ENCODE assay signal across 1 cellular context in the genomic region with DNA sequence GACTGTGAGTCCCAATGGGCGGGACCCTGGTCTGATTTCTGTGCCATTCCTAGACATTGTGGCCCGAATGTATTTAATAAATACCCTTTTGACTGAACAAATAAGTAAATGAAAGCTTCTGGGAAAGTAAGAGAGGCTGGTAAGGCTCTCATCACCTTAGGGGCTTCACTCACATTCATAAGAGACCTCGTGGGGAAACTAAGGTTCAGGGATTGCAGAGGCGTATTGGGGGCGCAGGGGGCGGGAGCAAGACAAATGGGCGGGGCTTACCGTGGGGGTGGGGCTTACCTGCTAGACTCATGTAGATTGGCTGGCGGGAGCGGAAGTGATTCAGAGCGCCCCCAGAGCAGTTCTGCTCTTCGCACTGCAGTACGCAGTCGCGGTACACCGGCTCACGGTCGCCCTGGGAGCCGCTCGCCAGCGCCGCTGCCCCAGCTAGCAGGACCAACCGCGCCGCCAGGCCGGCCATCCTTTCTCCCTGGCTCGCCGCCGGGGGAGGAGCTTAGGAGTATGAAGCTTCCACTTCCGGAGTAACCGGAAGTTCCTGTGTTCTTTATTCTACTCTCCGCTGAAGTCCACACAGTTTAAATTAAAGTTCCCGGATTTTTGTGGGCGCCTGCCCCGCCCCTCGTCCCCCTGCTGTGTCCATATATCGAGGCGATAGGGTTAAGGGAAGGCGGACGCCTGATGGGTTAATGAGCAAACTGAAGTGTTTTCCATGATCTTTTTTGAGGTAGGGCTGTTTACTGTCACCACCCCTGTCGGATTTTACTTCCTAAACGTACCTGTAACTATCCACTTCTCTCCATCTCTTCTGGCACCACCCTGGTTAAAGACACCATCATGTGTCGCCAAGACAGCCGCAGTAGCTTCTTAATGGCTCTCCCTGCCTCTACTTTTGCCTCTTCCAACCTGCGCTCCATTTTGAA.
TF ChIP-seq lines count a peak whose summit lies in the region.

A gene with protein sequence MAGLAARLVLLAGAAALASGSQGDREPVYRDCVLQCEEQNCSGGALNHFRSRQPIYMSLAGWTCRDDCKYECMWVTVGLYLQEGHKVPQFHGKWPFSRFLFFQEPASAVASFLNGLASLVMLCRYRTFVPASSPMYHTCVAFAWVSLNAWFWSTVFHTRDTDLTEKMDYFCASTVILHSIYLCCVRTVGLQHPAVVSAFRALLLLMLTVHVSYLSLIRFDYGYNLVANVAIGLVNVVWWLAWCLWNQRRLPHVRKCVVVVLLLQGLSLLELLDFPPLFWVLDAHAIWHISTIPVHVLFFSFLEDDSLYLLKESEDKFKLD (minus strand): TSS at position 512 of the 929 bp plus-strand sequence. CDS start 43 bp downstream, at position 469.

TF ChIP-seq in HEK293, 187 proteins besides CTCF, POLR2A, EP300 and RAD21 (continued from another document and continues in another):
- TF ChIP-seq, protein P1, sequence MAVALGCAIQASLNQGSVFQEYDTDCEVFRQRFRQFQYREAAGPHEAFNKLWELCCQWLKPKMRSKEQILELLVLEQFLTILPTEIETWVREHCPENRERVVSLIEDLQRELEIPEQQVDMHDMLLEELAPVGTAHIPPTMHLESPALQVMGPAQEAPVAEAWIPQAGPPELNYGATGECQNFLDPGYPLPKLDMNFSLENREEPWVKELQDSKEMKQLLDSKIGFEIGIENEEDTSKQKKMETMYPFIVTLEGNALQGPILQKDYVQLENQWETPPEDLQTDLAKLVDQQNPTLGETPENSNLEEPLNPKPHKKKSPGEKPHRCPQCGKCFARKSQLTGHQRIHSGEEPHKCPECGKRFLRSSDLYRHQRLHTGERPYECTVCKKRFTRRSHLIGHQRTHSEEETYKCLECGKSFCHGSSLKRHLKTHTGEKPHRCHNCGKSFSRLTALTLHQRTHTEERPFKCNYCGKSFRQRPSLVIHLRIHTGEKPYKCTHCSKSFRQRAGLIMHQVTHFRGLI (tag by site-specific recombination; IDR thresholded peaks at IDR 0.05) = peak; percentile 29; the same call in 1 of the 2 replicates
- TF ChIP-seq ZNF747 (tag by site-specific recombination; IDR thresholded peaks at IDR 0.05) (no peak), SETDB1 (IDR thresholded peaks at IDR 0.05; ENCODE audit: insufficient read length, low read length) (no peak), ZNF404 (tag by site-specific recombination; IDR thresholded peaks at IDR 0.05) (no peak), HOXC10 (CRISPR knock-in tag; IDR thresholded peaks at IDR 0.05) (peak; percentile 35; the same call in 1 of the 2 replicates), ZNF211 (tag by site-specific recombination; IDR thresholded peaks at IDR 0.05; ENCODE audit: low read depth) (no peak), ZNF16 (tag by site-specific recombination; IDR thresholded peaks at IDR 0.05; ENCODE audit: low read depth) (no peak), ZNF223 (tag by site-specific recombination; IDR thresholded peaks at IDR 0.05) (no peak), ZNF214 (tag by site-specific recombination; IDR thresholded peaks at IDR 0.05; ENCODE audit: borderline replicate concordance) (no peak), ZNF623 (tag by site-specific recombination; IDR thresholded peaks at IDR 0.05) (no peak), ZNF2 (tag by site-specific recombination; IDR thresholded peaks at IDR 0.05) (peak; percentile 16; the same call in 1 of the 2 replicates), ZNF23 (tag by site-specific recombination; IDR thresholded peaks at IDR 0.05; ENCODE audit: borderline replicate concordance) (no peak), ZNF549 (tag by site-specific recombination; IDR thresholded peaks at IDR 0.05) (no peak), ZNF555 (tag by site-specific recombination; conservative IDR thresholded peaks at IDR 0.05) (no peak), EGR2 (tag by site-specific recombination; IDR thresholded peaks at IDR 0.05; ENCODE audit: low read depth) (peak; percentile 42; the same call in 1 of the 2 replicates), ZNF416 (tag by site-specific recombination; IDR thresholded peaks at IDR 0.05) (no peak), ZBTB8A (tag by site-specific recombination; IDR thresholded peaks at IDR 0.05) (peak; percentile 51), KLF9 (tag by site-specific recombination; IDR thresholded peaks at IDR 0.05; ENCODE audit: low read depth) (peak; percentile 28; the same call in 1 of the 2 replicates), ZNF10 (tag by site-specific recombination; IDR thresholded peaks at IDR 0.05) (no peak)
- TF ChIP-seq, protein P2, sequence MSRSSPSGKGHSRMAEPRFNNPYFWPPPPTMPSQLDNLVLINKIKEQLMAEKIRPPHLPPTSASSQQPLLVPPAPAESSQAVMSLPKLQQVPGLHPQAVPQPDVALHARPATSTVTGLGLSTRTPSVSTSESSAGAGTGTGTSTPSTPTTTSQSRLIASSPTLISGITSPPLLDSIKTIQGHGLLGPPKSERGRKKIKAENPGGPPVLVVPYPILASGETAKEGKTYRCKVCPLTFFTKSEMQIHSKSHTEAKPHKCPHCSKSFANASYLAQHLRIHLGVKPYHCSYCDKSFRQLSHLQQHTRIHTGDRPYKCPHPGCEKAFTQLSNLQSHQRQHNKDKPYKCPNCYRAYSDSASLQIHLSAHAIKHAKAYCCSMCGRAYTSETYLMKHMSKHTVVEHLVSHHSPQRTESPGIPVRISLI (tag by site-specific recombination; IDR thresholded peaks at IDR 0.05) = no peak
- TF ChIP-seq, protein P3, sequence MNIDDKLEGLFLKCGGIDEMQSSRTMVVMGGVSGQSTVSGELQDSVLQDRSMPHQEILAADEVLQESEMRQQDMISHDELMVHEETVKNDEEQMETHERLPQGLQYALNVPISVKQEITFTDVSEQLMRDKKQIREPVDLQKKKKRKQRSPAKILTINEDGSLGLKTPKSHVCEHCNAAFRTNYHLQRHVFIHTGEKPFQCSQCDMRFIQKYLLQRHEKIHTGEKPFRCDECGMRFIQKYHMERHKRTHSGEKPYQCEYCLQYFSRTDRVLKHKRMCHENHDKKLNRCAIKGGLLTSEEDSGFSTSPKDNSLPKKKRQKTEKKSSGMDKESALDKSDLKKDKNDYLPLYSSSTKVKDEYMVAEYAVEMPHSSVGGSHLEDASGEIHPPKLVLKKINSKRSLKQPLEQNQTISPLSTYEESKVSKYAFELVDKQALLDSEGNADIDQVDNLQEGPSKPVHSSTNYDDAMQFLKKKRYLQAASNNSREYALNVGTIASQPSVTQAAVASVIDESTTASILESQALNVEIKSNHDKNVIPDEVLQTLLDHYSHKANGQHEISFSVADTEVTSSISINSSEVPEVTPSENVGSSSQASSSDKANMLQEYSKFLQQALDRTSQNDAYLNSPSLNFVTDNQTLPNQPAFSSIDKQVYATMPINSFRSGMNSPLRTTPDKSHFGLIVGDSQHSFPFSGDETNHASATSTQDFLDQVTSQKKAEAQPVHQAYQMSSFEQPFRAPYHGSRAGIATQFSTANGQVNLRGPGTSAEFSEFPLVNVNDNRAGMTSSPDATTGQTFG (tag by site-specific recombination; IDR thresholded peaks at IDR 0.05; ENCODE audit: borderline replicate concordance) = no peak
- TF ChIP-seq, protein P4, sequence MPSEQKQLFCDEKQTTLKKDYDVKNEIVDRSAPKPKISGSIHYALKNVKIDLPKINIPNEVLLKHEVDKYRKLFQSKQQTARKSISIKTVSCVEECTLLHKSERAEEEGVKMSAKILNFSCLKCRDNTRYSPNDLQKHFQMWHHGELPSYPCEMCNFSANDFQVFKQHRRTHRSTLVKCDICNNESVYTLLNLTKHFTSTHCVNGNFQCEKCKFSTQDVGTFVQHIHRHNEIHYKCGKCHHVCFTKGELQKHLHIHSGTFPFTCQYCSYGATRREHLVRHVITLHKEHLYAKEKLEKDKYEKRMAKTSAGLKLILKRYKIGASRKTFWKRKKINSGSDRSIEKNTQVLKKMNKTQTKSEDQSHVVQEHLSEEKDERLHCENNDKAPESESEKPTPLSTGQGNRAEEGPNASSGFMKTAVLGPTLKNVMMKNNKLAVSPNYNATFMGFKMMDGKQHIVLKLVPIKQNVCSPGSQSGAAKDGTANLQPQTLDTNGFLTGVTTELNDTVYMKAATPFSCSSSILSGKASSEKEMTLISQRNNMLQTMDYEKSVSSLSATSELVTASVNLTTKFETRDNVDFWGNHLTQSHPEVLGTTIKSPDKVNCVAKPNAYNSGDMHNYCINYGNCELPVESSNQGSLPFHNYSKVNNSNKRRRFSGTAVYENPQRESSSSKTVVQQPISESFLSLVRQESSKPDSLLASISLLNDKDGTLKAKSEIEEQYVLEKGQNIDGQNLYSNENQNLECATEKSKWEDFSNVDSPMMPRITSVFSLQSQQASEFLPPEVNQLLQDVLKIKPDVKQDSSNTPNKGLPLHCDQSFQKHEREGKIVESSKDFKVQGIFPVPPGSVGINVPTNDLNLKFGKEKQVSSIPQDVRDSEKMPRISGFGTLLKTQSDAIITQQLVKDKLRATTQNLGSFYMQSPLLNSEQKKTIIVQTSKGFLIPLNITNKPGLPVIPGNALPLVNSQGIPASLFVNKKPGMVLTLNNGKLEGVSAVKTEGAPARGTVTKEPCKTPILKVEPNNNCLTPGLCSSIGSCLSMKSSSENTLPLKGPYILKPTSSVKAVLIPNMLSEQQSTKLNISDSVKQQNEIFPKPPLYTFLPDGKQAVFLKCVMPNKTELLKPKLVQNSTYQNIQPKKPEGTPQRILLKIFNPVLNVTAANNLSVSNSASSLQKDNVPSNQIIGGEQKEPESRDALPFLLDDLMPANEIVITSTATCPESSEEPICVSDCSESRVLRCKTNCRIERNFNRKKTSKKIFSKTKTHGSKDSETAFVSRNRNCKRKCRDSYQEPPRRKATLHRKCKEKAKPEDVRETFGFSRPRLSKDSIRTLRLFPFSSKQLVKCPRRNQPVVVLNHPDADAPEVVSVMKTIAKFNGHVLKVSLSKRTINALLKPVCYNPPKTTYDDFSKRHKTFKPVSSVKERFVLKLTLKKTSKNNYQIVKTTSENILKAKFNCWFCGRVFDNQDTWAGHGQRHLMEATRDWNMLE (tag by site-specific recombination; conservative IDR thresholded peaks at IDR 0.05; ENCODE audit: low read depth) = peak; percentile 100
- TF ChIP-seq, protein P5, sequence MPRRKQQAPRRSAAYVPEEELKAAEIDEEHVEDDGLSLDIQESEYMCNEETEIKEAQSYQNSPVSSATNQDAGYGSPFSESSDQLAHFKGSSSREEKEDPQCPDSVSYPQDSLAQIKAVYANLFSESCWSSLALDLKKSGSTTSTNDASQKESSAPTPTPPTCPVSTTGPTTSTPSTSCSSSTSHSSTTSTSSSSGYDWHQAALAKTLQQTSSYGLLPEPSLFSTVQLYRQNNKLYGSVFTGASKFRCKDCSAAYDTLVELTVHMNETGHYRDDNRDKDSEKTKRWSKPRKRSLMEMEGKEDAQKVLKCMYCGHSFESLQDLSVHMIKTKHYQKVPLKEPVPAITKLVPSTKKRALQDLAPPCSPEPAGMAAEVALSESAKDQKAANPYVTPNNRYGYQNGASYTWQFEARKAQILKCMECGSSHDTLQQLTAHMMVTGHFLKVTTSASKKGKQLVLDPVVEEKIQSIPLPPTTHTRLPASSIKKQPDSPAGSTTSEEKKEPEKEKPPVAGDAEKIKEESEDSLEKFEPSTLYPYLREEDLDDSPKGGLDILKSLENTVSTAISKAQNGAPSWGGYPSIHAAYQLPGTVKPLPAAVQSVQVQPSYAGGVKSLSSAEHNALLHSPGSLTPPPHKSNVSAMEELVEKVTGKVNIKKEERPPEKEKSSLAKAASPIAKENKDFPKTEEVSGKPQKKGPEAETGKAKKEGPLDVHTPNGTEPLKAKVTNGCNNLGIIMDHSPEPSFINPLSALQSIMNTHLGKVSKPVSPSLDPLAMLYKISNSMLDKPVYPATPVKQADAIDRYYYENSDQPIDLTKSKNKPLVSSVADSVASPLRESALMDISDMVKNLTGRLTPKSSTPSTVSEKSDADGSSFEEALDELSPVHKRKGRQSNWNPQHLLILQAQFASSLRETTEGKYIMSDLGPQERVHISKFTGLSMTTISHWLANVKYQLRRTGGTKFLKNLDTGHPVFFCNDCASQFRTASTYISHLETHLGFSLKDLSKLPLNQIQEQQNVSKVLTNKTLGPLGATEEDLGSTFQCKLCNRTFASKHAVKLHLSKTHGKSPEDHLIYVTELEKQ (tag by site-specific recombination; IDR thresholded peaks at IDR 0.05; ENCODE audit: borderline replicate concordance) = no peak
- TF ChIP-seq, protein P6, sequence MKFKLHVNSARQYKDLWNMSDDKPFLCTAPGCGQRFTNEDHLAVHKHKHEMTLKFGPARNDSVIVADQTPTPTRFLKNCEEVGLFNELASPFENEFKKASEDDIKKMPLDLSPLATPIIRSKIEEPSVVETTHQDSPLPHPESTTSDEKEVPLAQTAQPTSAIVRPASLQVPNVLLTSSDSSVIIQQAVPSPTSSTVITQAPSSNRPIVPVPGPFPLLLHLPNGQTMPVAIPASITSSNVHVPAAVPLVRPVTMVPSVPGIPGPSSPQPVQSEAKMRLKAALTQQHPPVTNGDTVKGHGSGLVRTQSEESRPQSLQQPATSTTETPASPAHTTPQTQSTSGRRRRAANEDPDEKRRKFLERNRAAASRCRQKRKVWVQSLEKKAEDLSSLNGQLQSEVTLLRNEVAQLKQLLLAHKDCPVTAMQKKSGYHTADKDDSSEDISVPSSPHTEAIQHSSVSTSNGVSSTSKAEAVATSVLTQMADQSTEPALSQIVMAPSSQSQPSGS (tag by site-specific recombination; IDR thresholded peaks at IDR 0.05; ENCODE audit: low read depth) = no peak
- TF ChIP-seq, protein P7, sequence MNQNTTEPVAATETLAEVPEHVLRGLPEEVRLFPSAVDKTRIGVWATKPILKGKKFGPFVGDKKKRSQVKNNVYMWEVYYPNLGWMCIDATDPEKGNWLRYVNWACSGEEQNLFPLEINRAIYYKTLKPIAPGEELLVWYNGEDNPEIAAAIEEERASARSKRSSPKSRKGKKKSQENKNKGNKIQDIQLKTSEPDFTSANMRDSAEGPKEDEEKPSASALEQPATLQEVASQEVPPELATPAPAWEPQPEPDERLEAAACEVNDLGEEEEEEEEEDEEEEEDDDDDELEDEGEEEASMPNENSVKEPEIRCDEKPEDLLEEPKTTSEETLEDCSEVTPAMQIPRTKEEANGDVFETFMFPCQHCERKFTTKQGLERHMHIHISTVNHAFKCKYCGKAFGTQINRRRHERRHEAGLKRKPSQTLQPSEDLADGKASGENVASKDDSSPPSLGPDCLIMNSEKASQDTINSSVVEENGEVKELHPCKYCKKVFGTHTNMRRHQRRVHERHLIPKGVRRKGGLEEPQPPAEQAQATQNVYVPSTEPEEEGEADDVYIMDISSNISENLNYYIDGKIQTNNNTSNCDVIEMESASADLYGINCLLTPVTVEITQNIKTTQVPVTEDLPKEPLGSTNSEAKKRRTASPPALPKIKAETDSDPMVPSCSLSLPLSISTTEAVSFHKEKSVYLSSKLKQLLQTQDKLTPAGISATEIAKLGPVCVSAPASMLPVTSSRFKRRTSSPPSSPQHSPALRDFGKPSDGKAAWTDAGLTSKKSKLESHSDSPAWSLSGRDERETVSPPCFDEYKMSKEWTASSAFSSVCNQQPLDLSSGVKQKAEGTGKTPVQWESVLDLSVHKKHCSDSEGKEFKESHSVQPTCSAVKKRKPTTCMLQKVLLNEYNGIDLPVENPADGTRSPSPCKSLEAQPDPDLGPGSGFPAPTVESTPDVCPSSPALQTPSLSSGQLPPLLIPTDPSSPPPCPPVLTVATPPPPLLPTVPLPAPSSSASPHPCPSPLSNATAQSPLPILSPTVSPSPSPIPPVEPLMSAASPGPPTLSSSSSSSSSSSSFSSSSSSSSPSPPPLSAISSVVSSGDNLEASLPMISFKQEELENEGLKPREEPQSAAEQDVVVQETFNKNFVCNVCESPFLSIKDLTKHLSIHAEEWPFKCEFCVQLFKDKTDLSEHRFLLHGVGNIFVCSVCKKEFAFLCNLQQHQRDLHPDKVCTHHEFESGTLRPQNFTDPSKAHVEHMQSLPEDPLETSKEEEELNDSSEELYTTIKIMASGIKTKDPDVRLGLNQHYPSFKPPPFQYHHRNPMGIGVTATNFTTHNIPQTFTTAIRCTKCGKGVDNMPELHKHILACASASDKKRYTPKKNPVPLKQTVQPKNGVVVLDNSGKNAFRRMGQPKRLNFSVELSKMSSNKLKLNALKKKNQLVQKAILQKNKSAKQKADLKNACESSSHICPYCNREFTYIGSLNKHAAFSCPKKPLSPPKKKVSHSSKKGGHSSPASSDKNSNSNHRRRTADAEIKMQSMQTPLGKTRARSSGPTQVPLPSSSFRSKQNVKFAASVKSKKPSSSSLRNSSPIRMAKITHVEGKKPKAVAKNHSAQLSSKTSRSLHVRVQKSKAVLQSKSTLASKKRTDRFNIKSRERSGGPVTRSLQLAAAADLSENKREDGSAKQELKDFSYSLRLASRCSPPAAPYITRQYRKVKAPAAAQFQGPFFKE (tag by site-specific recombination; IDR thresholded peaks at IDR 0.05; ENCODE audit: borderline replicate concordance) = no peak
